Comparison of ENCODE assay signal across 1 cellular context in genomic region chr16:22103371-22103890, GRCh38.
TF ChIP-seq lines count a peak whose summit lies in the region.

No MANE protein-coding gene starts in this region.

TF ChIP-seq in H1, 55 proteins besides CTCF, POLR2A, EP300 and RAD21:
- TF ChIP-seq JUND (IDR thresholded peaks at IDR 0.05; ENCODE audit: low read length) (peak; percentile 65), SAP30 (IDR thresholded peaks at IDR 0.05; ENCODE audit: insufficient read depth, insufficient replicate concordance, low read length) (no peak), KDM5A (IDR thresholded peaks at IDR 0.05; ENCODE audit: low read length) (no peak), TAF1 (IDR thresholded peaks at IDR 0.05; ENCODE audit: low read depth, low read length) (no peak), ATF2 (IDR thresholded peaks at IDR 0.05; ENCODE audit: low read length) (peak; percentile 68; the same call in 1 of the 2 replicates), E2F6 (IDR thresholded peaks at IDR 0.05) (no peak), SIX5 (IDR thresholded peaks at IDR 0.05; ENCODE audit: low read depth, low read length) (no peak), CREB1 (IDR thresholded peaks at IDR 0.05) (no peak), NANOG (IDR thresholded peaks at IDR 0.05; ENCODE audit: insufficient read depth, low read depth, low read length, poor library complexity, severe bottlenecking) (no peak), HDAC6 (IDR thresholded peaks at IDR 0.05; ENCODE audit: low read depth, low read length) (no peak), ZNF274 (IDR thresholded peaks at IDR 0.05; ENCODE audit: borderline replicate concordance, extremely low read depth, low read length) (no peak), USF2 (IDR thresholded peaks at IDR 0.05; ENCODE audit: low read length) (no peak), BCL11A (IDR thresholded peaks at IDR 0.05; ENCODE audit: low read depth in 2 of 2, low read length in 2 of 2) (no peak), TEAD4 (IDR thresholded peaks at IDR 0.05; ENCODE audit: low read depth, low read length) (no peak)
TF ChIP-seq in H1: peak in this region for 2.
